In genomic region chr17:50380369-50381259, GRCh38 we compare ENCODE assay signal across 12 cellular contexts. TPM values are rescaled to one million over a fixed set of nuclear protein-coding genes. Genes with fewer than 3 reads are reported as not detected.
DNase-seq lines count a peak whose midpoint lies in the region; ATAC-seq and TF ChIP-seq lines count a peak whose summit lies in the region.
"Had no signal": no experiment of that assay in that cellular context is flagged by ENCODE, and none has a peak within 500 bp of the region (broad histone marks: within the 10 kb centered on the region; RNA-seq: fewer than 3 reads in every experiment).

No MANE protein-coding gene starts in this region.

- peak overlapping the region; percentile 50 for H3K4me3 Mint-ChIP-seq in neural progenitor cell
- H3K4me3 Mint-ChIP-seq: T-cell had no signal

- H3K9me2 ChIP-seq in Loucy (replicated peaks; ENCODE audit: low read depth, low read length) = no peaks in the 10 kb centered on the region

- H3K36me3 Mint-ChIP-seq in neural progenitor cell = peaks cover 20% of the 10 kb centered on the region

- H3K27ac Mint-ChIP-seq in neural progenitor cell = no peak overlapping the region
- H3K27ac Mint-ChIP-seq: T-cell had no signal

- H3K27me3 ChIP-seq in Loucy (ENCODE audit: insufficient read depth, low read length, poor library complexity, severe bottlenecking) (no peaks in the 10 kb centered on the region), body of pancreas (no peaks in the 10 kb centered on the region), neural progenitor cell (no peaks in the 10 kb centered on the region)

- H3K27me3 Mint-ChIP-seq in neural progenitor cell (ENCODE audit: insufficient read depth, low read depth) = no peaks in the 10 kb centered on the region
- H3K27me3 Mint-ChIP-seq: T-cell had no signal

- H3F3A ChIP-seq in Loucy (ENCODE audit: low read depth) (no peaks in the 10 kb centered on the region), neural progenitor cell (ENCODE audit: low read depth) (no peaks in the 10 kb centered on the region)

- ATAC-seq in body of pancreas = peak; percentile 27

- H3K4me2 ChIP-seq in Loucy (ENCODE audit: low read depth, low read length, poor library complexity, severe bottlenecking) (no peak overlapping the region), neural progenitor cell (no peak overlapping the region)

- TF ChIP-seq CTCF in Loucy (conservative IDR thresholded peaks at IDR 0.05; ENCODE audit: low read length) (peak; percentile 38), body of pancreas (IDR thresholded peaks at IDR 0.05) (peak in 2 of 7 experiments; percentile 5 to 20), neural progenitor cell (IDR thresholded peaks at IDR 0.05) (no peak), coronary artery (IDR thresholded peaks at IDR 0.05) (no peak)

- H3K4me1 ChIP-seq in Loucy (ENCODE audit: insufficient read depth, low read length, poor library complexity, severe bottlenecking) (no peaks in the 10 kb centered on the region), body of pancreas (no peaks in the 10 kb centered on the region), neural progenitor cell (no peaks in the 10 kb centered on the region)

- H3K79me2 ChIP-seq in Loucy (ENCODE audit: insufficient read depth, low read length) (no peaks in the 10 kb centered on the region), neural progenitor cell (ENCODE audit: low read depth) (no peaks in the 10 kb centered on the region)

- no peaks in the 10 kb centered on the region for H3K9me3 Mint-ChIP-seq in neural progenitor cell
- H3K9me3 Mint-ChIP-seq: T-cell had no signal

- H3K27ac ChIP-seq in body of pancreas (no peak overlapping the region), neural progenitor cell (no peak overlapping the region), coronary artery (no peak overlapping the region), caudate nucleus (ENCODE audit: low read depth, low read length) (no peak overlapping the region)

- DNase-seq in DMS 273 (lab: John Stamatoyannopoulos, UW; ENCODE audit: unreplicated experiment) (peak; percentile 51), DMS 273 treated with DMSO at 0.1 percent for 48 hours (lab: John Stamatoyannopoulos, UW) (no peak), body of pancreas (no peak), neural progenitor cell (ENCODE audit: low spot score) (no peak), A172 (ENCODE audit: low spot score) (no peak), coronary artery (ENCODE audit: low spot score) (no peak), caudate nucleus (lab: John Stamatoyannopoulos, UW) (no peak)
- DNase-seq: EL, hippocampal formation, T-cell had no signal

- H2AFZ ChIP-seq in Loucy (ENCODE audit: low read length) (no peak overlapping the region), neural progenitor cell (replicated peaks) (no peak overlapping the region)

- H3K4me1 Mint-ChIP-seq in neural progenitor cell = no peaks in the 10 kb centered on the region
- H3K4me1 Mint-ChIP-seq: T-cell had no signal

- H3K9me3 ChIP-seq in Loucy (ENCODE audit: insufficient read depth, low read depth, low read length) (no peaks in the 10 kb centered on the region), body of pancreas (no peaks in the 10 kb centered on the region), neural progenitor cell (ENCODE audit: low read depth) (no peaks in the 10 kb centered on the region)

- H4K20me1 ChIP-seq in Loucy (ENCODE audit: insufficient read depth, low read length, poor library complexity, severe bottlenecking) (no peaks in the 10 kb centered on the region), neural progenitor cell (ENCODE audit: low read depth) (no peaks in the 10 kb centered on the region)

- 81 to 85% methylated on average over 12 to 13 of the region's 13 CpGs for WGBS in body of pancreas, 2 donors

- intact Hi-C loops in body of pancreas (cut with DNase I) = no loop called here

- H3K36me3 ChIP-seq in Loucy (ENCODE audit: insufficient read depth, low read length) = peaks cover 64% of the 10 kb centered on the region; the same call in 1 of the 2 replicates
- H3K36me3 ChIP-seq in body of pancreas (replicated peaks in 1 of 2; ENCODE audit: insufficient read depth in 1 of 2, low read depth in 2 of 2) = peaks cover 28 to 33% of the 10 kb centered on the region in 2 donors
- H3K36me3 ChIP-seq in neural progenitor cell = no peaks in the 10 kb centered on the region

- H3K4me3 ChIP-seq in Loucy (ENCODE audit: low read length, poor library complexity, severe bottlenecking) (no peak overlapping the region), body of pancreas (no peak overlapping the region), neural progenitor cell (no peak overlapping the region), coronary artery (no peak overlapping the region)

- H3K9ac ChIP-seq in Loucy (ENCODE audit: low read depth, low read length, poor library complexity, severe bottlenecking) = no peak overlapping the region
- no peak overlapping the region for H3K9ac ChIP-seq in neural progenitor cell

- TF ChIP-seq POLR2A in body of pancreas (IDR thresholded peaks at IDR 0.05) = peak in 1 of 3 donors; percentile 23

RNA-seq across cellular contexts. Expression of gene EME1, which starts 7.6 kb away (rescaled TPM):
- total RNA-seq in body of pancreas (not detected), neural progenitor cell (ENCODE audit: low replicate concordance) (26.6 and 31.3 TPM in 2 replicates)
- 12.8 and 15.8 TPM in 2 replicates for total RNA-seq in A172 (2014; rRNA removed; shearing (Covaris generic))
- total RNA-seq: mesenteric fat pad had no signal

RNA-seq across cellular contexts. Expression of gene MRPL27, which starts 7.6 kb away (rescaled TPM):
- total RNA-seq in body of pancreas = 10 to 100 TPM; 26.5 to 31.3 TPM
- total RNA-seq in neural progenitor cell (ENCODE audit: low replicate concordance) = 39.1 and 50.4 TPM in 2 replicates
- total RNA-seq in A172 (2014; rRNA removed; shearing (Covaris generic)) = 109 and 138 TPM in 2 replicates

RNA-seq across cellular contexts. Expression of gene LRRC59, which starts 16.7 kb away (rescaled TPM):
- total RNA-seq in body of pancreas (100 to 1,000 TPM in 1 of 2 donors, 10 to 100 TPM in 1; 70.8 to 113 TPM), neural progenitor cell (ENCODE audit: low replicate concordance) (57.0 and 63.8 TPM in 2 replicates)
- 259 and 262 TPM in 2 replicates for total RNA-seq in A172 (2014; rRNA removed; shearing (Covaris generic))

RNA-seq across cellular contexts. Expression of gene XYLT2, which starts 34.7 kb away (rescaled TPM):
- 10 to 100 TPM; 22.8 to 31.3 TPM for total RNA-seq in body of pancreas
- 12.2 and 33.0 TPM in 2 replicates for total RNA-seq in neural progenitor cell (ENCODE audit: low replicate concordance)
- 49.0 and 51.0 TPM in 2 replicates for total RNA-seq in A172 (2014; rRNA removed; shearing (Covaris generic))

RNA-seq across cellular contexts. Expression of gene ACSF2, which starts 45.4 kb away (rescaled TPM):
- total RNA-seq in body of pancreas (100 to 1,000 TPM in 1 of 2 donors, 10 to 100 TPM in 1; 18.7 to 120 TPM), neural progenitor cell (ENCODE audit: low replicate concordance) (15.2 and 28.8 TPM in 2 replicates)
- total RNA-seq in A172 (2014; rRNA removed; shearing (Covaris generic)) = 40.4 and 41.0 TPM in 2 replicates

Comparison
In these comparisons a context has a peak if more than half of its experiments do, and no peak if none do; other contexts are left out.
1. RNA of gene EME1, which starts 7.6 kb away (total RNA-seq): 26.6 to 31.3 TPM in neural progenitor cell and 12.8 to 15.8 TPM in A172; not detected in body of pancreas; every median in the first group is over 10 times any median in the second.